ENCODE assay signal across 16 cellular contexts in the genomic region with DNA sequence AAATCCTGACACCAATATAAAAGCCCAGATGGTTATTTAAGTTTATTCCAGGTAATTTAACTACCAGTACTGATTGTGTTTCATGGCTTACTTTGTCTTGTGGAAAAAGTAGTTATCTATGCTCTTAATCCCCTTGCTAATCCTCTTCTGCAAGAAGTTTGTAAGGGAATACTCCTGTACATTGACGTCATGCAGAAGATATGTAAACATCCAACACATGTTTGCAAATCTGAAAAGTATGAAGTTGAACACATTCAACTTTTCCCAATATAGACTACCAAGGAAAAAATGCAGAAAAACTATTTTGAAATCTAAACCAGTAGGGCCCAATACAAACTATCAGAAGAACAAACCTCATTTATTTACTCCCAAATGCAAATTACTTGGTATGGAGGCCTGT. TPM values are rescaled to one million over a fixed set of nuclear protein-coding genes. Genes with fewer than 3 reads are reported as not detected.
DNase-seq lines count a peak whose midpoint lies in the region; ATAC-seq and TF ChIP-seq lines count a peak whose summit lies in the region.
"Had no signal": no experiment of that assay in that cellular context is flagged by ENCODE, and none has a peak within 500 bp of the region (broad histone marks: within the 10 kb centered on the region; RNA-seq: fewer than 3 reads in every experiment).

No MANE protein-coding gene starts in this region.

- H3K4me3 Mint-ChIP-seq in mesothelial cell of epicardium, result no peak overlapping the region
- H3K4me3 Mint-ChIP-seq: activated CD8-positive, alpha-beta memory T cell treated with anti-CD3 and anti-CD28 coated beads, Interleukin-2, amount 10 ng/mL, durations not matched to agents 7 days and 5 days; B cell had no signal

- H3K4me1 ChIP-seq in A673 (ENCODE audit: insufficient read depth, low read length, poor library complexity, severe bottlenecking), result no peaks in the 10 kb centered on the region
- peaks cover 13% of the 10 kb centered on the region for H3K4me1 ChIP-seq in RWPE2 (ENCODE audit: insufficient read depth, poor library complexity, severe bottlenecking)
- peaks cover 0 to 8% (median 0%) of the 10 kb centered on the region in 3 donors for H3K4me1 ChIP-seq in gastroesophageal sphincter
- H3K4me1 ChIP-seq: colonic mucosa, tibial nerve had no signal

- H3K27me3 Mint-ChIP-seq in mesothelial cell of epicardium (ENCODE audit: low read depth), result peaks cover 3% of the 10 kb centered on the region
- H3K27me3 Mint-ChIP-seq: activated CD8-positive, alpha-beta memory T cell treated with anti-CD3 and anti-CD28 coated beads, Interleukin-2, amount 10 ng/mL, durations not matched to agents 7 days and 5 days had no signal

- H3K36me3 Mint-ChIP-seq in mesothelial cell of epicardium, result no peaks in the 10 kb centered on the region
- H3K36me3 Mint-ChIP-seq: activated CD8-positive, alpha-beta memory T cell treated with anti-CD3 and anti-CD28 coated beads, Interleukin-2, amount 10 ng/mL, durations not matched to agents 7 days and 5 days had no signal

- H3K27me3 ChIP-seq in A673 (replicated peaks; ENCODE audit: insufficient read depth, low read depth, low read length, poor library complexity) (no peaks in the 10 kb centered on the region), RWPE2 (ENCODE audit: insufficient read depth, poor library complexity, severe bottlenecking) (no peaks in the 10 kb centered on the region), gastroesophageal sphincter (no peaks in the 10 kb centered on the region)
- H3K27me3 ChIP-seq: colonic mucosa, tibial nerve had no signal

- no peaks in the 10 kb centered on the region for H3K4me1 Mint-ChIP-seq in mesothelial cell of epicardium
- H3K4me1 Mint-ChIP-seq: B cell had no signal

- ATAC-seq in RWPE2 (ENCODE audit: low read depth), result peak; percentile 90
- ATAC-seq in gastroesophageal sphincter, result no peak
- ATAC-seq: activated CD8-positive, alpha-beta memory T cell treated with anti-CD3 and anti-CD28 coated beads, Interleukin-2, amount 10 ng/mL, durations not matched to agents 7 days and 5 days; esophagus mucosa had no signal

- TF ChIP-seq POLR2A in gastroesophageal sphincter (IDR thresholded peaks at IDR 0.05), result no peak

- no peak overlapping the region for H3K27ac Mint-ChIP-seq in mesothelial cell of epicardium
- H3K27ac Mint-ChIP-seq: activated CD8-positive, alpha-beta memory T cell treated with anti-CD3 and anti-CD28 coated beads, Interleukin-2, amount 10 ng/mL, durations not matched to agents 7 days and 5 days; B cell had no signal

- H3K27ac ChIP-seq in A673 (ENCODE audit: low read depth, low read length, poor library complexity, severe bottlenecking) (no peak overlapping the region), RWPE2 (ENCODE audit: poor library complexity, severe bottlenecking) (peak overlapping the region; percentile 18), gastroesophageal sphincter (no peak overlapping the region)
- H3K27ac ChIP-seq: colonic mucosa, tibial nerve had no signal

- H3K9me3 ChIP-seq in A673 (ENCODE audit: low read depth, low read length, poor library complexity, severe bottlenecking) (no peaks in the 10 kb centered on the region), RWPE2 (ENCODE audit: severe bottlenecking) (no peaks in the 10 kb centered on the region), gastroesophageal sphincter (no peaks in the 10 kb centered on the region)
- H3K9me3 ChIP-seq: colonic mucosa, tibial nerve had no signal

- H3K9me3 Mint-ChIP-seq in mesothelial cell of epicardium, result peaks cover 3% of the 10 kb centered on the region

- POLR2A ChIA-PET in A673 (lab: Charles Lee; ENCODE audit: low non-redundant PET), result no interaction called here

- no peak overlapping the region for H3K4me3 ChIP-seq in A673 (ENCODE audit: low read depth, low read length, poor library complexity, severe bottlenecking)
- no peak overlapping the region for H3K4me3 ChIP-seq in RWPE2 (ENCODE audit: severe bottlenecking)
- no peak overlapping the region for H3K4me3 ChIP-seq in fibroblast of the aortic adventitia (ENCODE audit: low read depth, low read length)
- no peak overlapping the region for H3K4me3 ChIP-seq in gastroesophageal sphincter
- H3K4me3 ChIP-seq: colonic mucosa, tibial nerve had no signal

- CTCF ChIA-PET in A673 (lab: Charles Lee), result no interaction called here

- TF ChIP-seq CTCF in A673 (conservative IDR thresholded peaks at IDR 0.05; ENCODE audit: low read depth, low read length) (no peak), RWPE2 (IDR thresholded peaks at IDR 0.05; ENCODE audit: poor library complexity, severe bottlenecking) (no peak), fibroblast of the aortic adventitia (IDR thresholded peaks at IDR 0.05; ENCODE audit: insufficient read depth, low read length) (no peak), gastroesophageal sphincter (IDR thresholded peaks at IDR 0.05) (no peak), mesothelial cell of epicardium (IDR thresholded peaks at IDR 0.05; ENCODE audit: unreplicated experiment) (no peak)

- H3K36me3 ChIP-seq in A673 (ENCODE audit: insufficient read depth, low read length, poor library complexity, severe bottlenecking) (no peaks in the 10 kb centered on the region), RWPE2 (ENCODE audit: low read depth) (peaks cover 3% of the 10 kb centered on the region; the same call in 1 of the 2 replicates), gastroesophageal sphincter (no peaks in the 10 kb centered on the region)
- H3K36me3 ChIP-seq: colonic mucosa, tibial nerve had no signal

- intact Hi-C loops in A673 (cut with micrococcal nuclease; ENCODE audit: unreplicated experiment), result no loop called here

- BruUV-seq in A673 (replicated peaks; lab: Mats Ljungman, UMichigan), result no TSS peak

- no peak for TF ChIP-seq EP300 in gastroesophageal sphincter (IDR thresholded peaks at IDR 0.05)

- WGBS in gastroesophageal sphincter (ENCODE audit: low coverage in 1 of 2), 2 donors, result 7 to 13% methylated on average over 1 of the region's 1 CpG

- DNase-seq in A673 (ENCODE audit: low spot score) (peak; percentile 32), GM04503 (ENCODE audit: low read depth) (peak; percentile 76), RWPE2 (ENCODE audit: low spot score) (no peak), fibroblast of the aortic adventitia (ENCODE audit: low read depth) (peak; percentile 75), mesothelial cell of epicardium (ENCODE audit: low spot score in 2 of 2, unreplicated experiment in 2 of 2) (no peak)
- no peak for DNase-seq in stimulated activated CD4-positive, alpha-beta T cell treated with anti-CD3 and anti-CD28 coated beads, Interleukin-2, amount 100 ng/mL, for 24 hours
- no peak for DNase-seq in activated CD4-positive, alpha-beta T cell treated with anti-CD3 and anti-CD28 coated beads for 48 hours
- DNase-seq: activated CD8-positive, alpha-beta memory T cell treated with anti-CD3 and anti-CD28 coated beads, Interleukin-2, amount 10 ng/mL, durations not matched to agents 7 days and 5 days; activated naive CD4-positive, alpha-beta T cell treated with anti-CD3 and anti-CD28 coated beads, Interleukin-2, amount 50 U/mL, for 16 hours; colonic mucosa; DMS79 treated with DMSO at 0.1 percent for 48 hours; NCI-H2081 had no signal

RNA-seq across cellular contexts. Expression of a gene that starts 56.3 kb away (rescaled TPM):
- total RNA-seq in A673 (2021) (7.5 and 12.0 TPM in 2 replicates), fibroblast of the aortic adventitia (ENCODE audit: low replicate concordance) (51.1 and 56.7 TPM in 2 replicates), gastroesophageal sphincter (100 to 1,000 TPM in 1 of 4 donors, 10 to 100 TPM in 3; 38.4 to 117 (median 59.3) TPM), mesothelial cell of epicardium (11.7 to 13.5 TPM (median 11.8 TPM) in 3 replicates)

Comparison
In these comparisons a context has a peak if more than half of its experiments do, and no peak if none do; other contexts are left out.
1. DNase-seq: peak in A673 (single experiment), GM04503 (single experiment) and fibroblast of the aortic adventitia (single experiment); none in RWPE2 (single experiment), stimulated activated CD4-positive, alpha-beta T cell treated with anti-CD3 and anti-CD28 coated beads, Interleukin-2, amount 100 ng/mL, for 24 hours (0 of 2), activated CD4-positive, alpha-beta T cell treated with anti-CD3 and anti-CD28 coated beads for 48 hours (single experiment) and mesothelial cell of epicardium (0 of 2).